25 cellular contexts compared by ENCODE assay signal in the genomic region with DNA sequence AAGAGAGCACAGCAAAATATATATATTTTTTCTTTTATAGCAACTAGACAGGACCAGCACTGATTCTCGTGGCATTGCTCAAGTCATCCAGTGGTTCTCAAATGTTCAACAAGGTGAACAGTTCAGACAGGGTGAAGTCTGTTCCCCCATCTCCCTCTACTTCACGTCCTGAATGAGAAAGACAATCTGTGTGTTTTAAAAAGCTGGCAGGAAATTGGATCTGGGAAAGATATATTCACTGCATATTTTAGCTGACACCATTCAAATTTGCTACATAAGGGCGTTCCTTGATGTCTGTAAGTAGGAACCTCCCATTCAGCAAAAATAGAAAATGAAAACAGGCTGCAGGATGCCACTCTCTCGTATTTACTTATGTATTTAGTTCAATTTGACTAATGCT.
DNase-seq lines count a peak whose midpoint lies in the region; ATAC-seq, FAIRE-seq and TF ChIP-seq lines count a peak whose summit lies in the region.
"Had no signal": no experiment of that assay in that cellular context is flagged by ENCODE, and none has a peak within 500 bp of the region (broad histone marks: within the 10 kb centered on the region; RNA-seq: fewer than 3 reads in every experiment).

No MANE protein-coding gene starts in this region.

- BruUV-seq in mammary epithelial cell (replicated peaks; lab: Mats Ljungman, UMichigan), result no TSS peak

- no peak for TF ChIP-seq EP300 in A549 (IDR thresholded peaks at IDR 0.05)

- CTCF ChIA-PET in A549 (lab: Yijun Ruan, JAX), result no interaction called here
- CTCF ChIA-PET in mammary epithelial cell (lab: Charles Lee; ENCODE audit: low non-redundant PET), result no interaction called here

- no peak overlapping the region for H3K9ac ChIP-seq in mammary epithelial cell (ENCODE audit: insufficient read depth, low read length)
- H3K9ac ChIP-seq: KMS-11 had no signal

- no peaks in the 10 kb centered on the region for H3K27me3 Mint-ChIP-seq in nephron (ENCODE audit: low read depth)
- H3K27me3 Mint-ChIP-seq: activated CD8-positive, alpha-beta memory T cell treated with anti-CD3 and anti-CD28 coated beads, Interleukin-2, amount 10 ng/mL, durations not matched to agents 7 days and 5 days; progenitor cell of endocrine pancreas had no signal

- H3K4me2 ChIP-seq in A549 (no peak overlapping the region), mammary epithelial cell (ENCODE audit: insufficient read depth, low read depth, low read length) (no peak overlapping the region)
- H3K4me2 ChIP-seq: hepatocyte, KMS-11 had no signal

- POLR2A ChIA-PET in A549 (lab: Yijun Ruan, JAX), result no interaction called here

- H3K4me3 ChIP-seq in A549 (no peak overlapping the region), mammary epithelial cell (replicated peaks in 1 of 3; ENCODE audit: insufficient read depth in 1 of 3, low read depth in 2 of 3, low read length in 3 of 3) (no peak overlapping the region)
- H3K4me3 ChIP-seq: hepatocyte, upper lobe of left lung had no signal

- no peak for FAIRE-seq in A549 (lab: Jason Lieb, UNC)
- FAIRE-seq: HTR-8/SVneo had no signal

- H3K36me3 ChIP-seq in mammary epithelial cell (ENCODE audit: insufficient read depth, low read length), result no peaks in the 10 kb centered on the region
- H3K36me3 ChIP-seq: upper lobe of left lung had no signal

- H3K27ac ChIP-seq in A549, result no peak overlapping the region
- H3K27ac ChIP-seq in mammary epithelial cell (ENCODE audit: insufficient read depth, low read depth, low read length), result no peak overlapping the region
- H3K27ac ChIP-seq: hepatocyte, KMS-11, upper lobe of left lung had no signal

- peak overlapping the region in 1 of 3 experiments; percentile 17 for H3K4me3 Mint-ChIP-seq in nephron
- H3K4me3 Mint-ChIP-seq: activated CD8-positive, alpha-beta memory T cell treated with anti-CD3 and anti-CD28 coated beads, Interleukin-2, amount 10 ng/mL, durations not matched to agents 7 days and 5 days; activated naive CD4-positive, alpha-beta T cell treated with anti-CD3 and anti-CD28 coated beads for 36 hours; activated T-cell treated with anti-CD3 and anti-CD28 coated beads, Interleukin-2, amount 50 U/mL, for 72 hours; immature natural killer cell; nephron progenitor cell had no signal

- TF ChIP-seq CTCF in A549 (IDR thresholded peaks at IDR 0.05) (no peak), nephron (IDR thresholded peaks at IDR 0.05; ENCODE audit: unreplicated experiment in 3 of 3) (no peak), mammary epithelial cell (conservative IDR thresholded peaks at IDR 0.05 in 1 of 2, IDR thresholded peaks at IDR 0.05 in 1 of 2; ENCODE audit: extremely low read depth in 1 of 2, insufficient read depth in 1 of 2, low read depth in 1 of 2, low read length in 2 of 2) (no peak)

- no peaks in the 10 kb centered on the region for H3K27me3 ChIP-seq in mammary epithelial cell (ENCODE audit: insufficient read depth, low read length)
- H3K27me3 ChIP-seq: hepatocyte, upper lobe of left lung had no signal

- ATAC-seq in A549 (no peak), HG03439 (IDR thresholded peaks at IDR 0.05; ENCODE audit: unreplicated experiment) (no peak)
- ATAC-seq: activated CD8-positive, alpha-beta memory T cell treated with anti-CD3 and anti-CD28 coated beads, Interleukin-2, amount 10 ng/mL, durations not matched to agents 7 days and 5 days; activated T-cell treated with anti-CD3 and anti-CD28 coated beads, Interleukin-2, amount 50 U/mL, for 72 hours had no signal

- H3K27ac Mint-ChIP-seq in nephron, result peak overlapping the region; percentile 10 to 59 (median 29)
- H3K27ac Mint-ChIP-seq: activated CD8-positive, alpha-beta memory T cell treated with anti-CD3 and anti-CD28 coated beads, Interleukin-2, amount 10 ng/mL, durations not matched to agents 7 days and 5 days; activated naive CD4-positive, alpha-beta T cell treated with anti-CD3 and anti-CD28 coated beads for 36 hours; activated T-cell treated with anti-CD3 and anti-CD28 coated beads, Interleukin-2, amount 50 U/mL, for 72 hours; immature natural killer cell; nephron progenitor cell; progenitor cell of endocrine pancreas had no signal

- H3K4me1 ChIP-seq in A549 (no peaks in the 10 kb centered on the region), mammary epithelial cell (ENCODE audit: insufficient read depth, low read length) (no peaks in the 10 kb centered on the region)

- no peak for TF ChIP-seq POLR2A in A549 (IDR thresholded peaks at IDR 0.05; ENCODE audit: low read length)

- H3K36me3 Mint-ChIP-seq in nephron (ENCODE audit: low read depth), result no peaks in the 10 kb centered on the region
- H3K36me3 Mint-ChIP-seq: activated CD8-positive, alpha-beta memory T cell treated with anti-CD3 and anti-CD28 coated beads, Interleukin-2, amount 10 ng/mL, durations not matched to agents 7 days and 5 days; immature natural killer cell had no signal

- in situ Hi-C loops in mammary epithelial cell (cut with MboI; ENCODE audit: low sequenced_read_pairs in 2 of 2), result no loop called here

- intact Hi-C loops in mammary epithelial cell (cut with micrococcal nuclease), result no loop called here

- no peak for TF ChIP-seq RAD21 in A549 (conservative IDR thresholded peaks at IDR 0.05 in 1 of 2, IDR thresholded peaks at IDR 0.05 in 1 of 2)

- H3K9me3 ChIP-seq in A549 (no peaks in the 10 kb centered on the region), mammary epithelial cell (replicated peaks; ENCODE audit: insufficient read depth, low read length) (no peaks in the 10 kb centered on the region)
- H3K9me3 ChIP-seq: upper lobe of left lung had no signal

- H3K9me3 Mint-ChIP-seq in nephron, result peaks cover 6% of the 10 kb centered on the region
- H3K9me3 Mint-ChIP-seq: activated T-cell treated with anti-CD3 and anti-CD28 coated beads, Interleukin-2, amount 50 U/mL, for 72 hours had no signal

- dilution Hi-C loops in mammary epithelial cell (cut with HindIII; ENCODE audit: low sequenced_read_pairs), result no loop called here

- no peaks in the 10 kb centered on the region for H3K79me2 ChIP-seq in mammary epithelial cell (ENCODE audit: insufficient read depth, low read length)
- H3K79me2 ChIP-seq: hepatocyte had no signal

- DNase-seq in A549 (ENCODE audit: low read depth in 1 of 2, low spot score in 1 of 2), result no peak
- peak; percentile 16 for DNase-seq in NCI-H69 (lab: John Stamatoyannopoulos, UW)
- DNase-seq in fibroblast of gingiva (ENCODE audit: low read depth), result peak; percentile 44
- no peak for DNase-seq in HK-2 (ENCODE audit: unreplicated experiment)
- DNase-seq in mammary epithelial cell, result no peak
- DNase-seq in dermis blood vessel endothelial cell, result no peak
- DNase-seq: activated CD4-positive, alpha-beta T cell treated with anti-CD3 and anti-CD28 coated beads, Interleukin-2, amount 50 U/mL, for 1 hour; activated CD8-positive, alpha-beta memory T cell treated with anti-CD3 and anti-CD28 coated beads, Interleukin-2, amount 10 ng/mL, durations not matched to agents 7 days and 5 days; activated naive CD4-positive, alpha-beta T cell treated with anti-CD3 and anti-CD28 coated beads for 36 hours; activated T-cell treated with anti-CD3 and anti-CD28 coated beads, Interleukin-2, amount 50 U/mL, for 72 hours; foreskin melanocyte; immature natural killer cell; NCI-H1694; NCI-H2227 treated with DMSO at 0.1 percent for 48 hours; NCI-H82; nephron progenitor cell; OCI-M1; stimulated activated CD4-positive, alpha-beta T cell treated with anti-CD3 and anti-CD28 coated beads, Interleukin-15, amount 100 ng/mL, for 24 hours; upper lobe of left lung had no signal

- H2AFZ ChIP-seq in mammary epithelial cell (ENCODE audit: low read depth, low read length), result no peak overlapping the region
- H2AFZ ChIP-seq: hepatocyte had no signal

- H4K20me1 ChIP-seq in mammary epithelial cell (ENCODE audit: insufficient read depth, low read length), result no peaks in the 10 kb centered on the region

- WGBS in A549 (ENCODE audit: missing lambda C conversion rate), result 58% methylated on average over 4 of the region's 4 CpGs
- WGBS in mammary epithelial cell (ENCODE audit: low coverage, missing lambda C conversion rate), result 92% methylated on average over 4 of the region's 4 CpGs

- H3K4me1 Mint-ChIP-seq in nephron, result peaks cover 37% of the 10 kb centered on the region

TF ChIP-seq in A549, 52 proteins besides CTCF, POLR2A, EP300 and RAD21:
- no peak for TF ChIP-seq ELK1 (IDR thresholded peaks at IDR 0.05; ENCODE audit: low read depth, low read length)
- peak; percentile 12 for TF ChIP-seq MAFK (IDR thresholded peaks at IDR 0.05; ENCODE audit: partially characterized antibody)

Comparison
In these comparisons a context has a peak if more than half of its experiments do, and no peak if none do; other contexts are left out.
1. DNase-seq: peak in NCI-H69 (single experiment) and fibroblast of gingiva (single experiment); none in A549 (0 of 2), HK-2 (single experiment), mammary epithelial cell (single experiment) and dermis blood vessel endothelial cell (single experiment).